23 cellular contexts compared by ENCODE assay signal in the genomic region with DNA sequence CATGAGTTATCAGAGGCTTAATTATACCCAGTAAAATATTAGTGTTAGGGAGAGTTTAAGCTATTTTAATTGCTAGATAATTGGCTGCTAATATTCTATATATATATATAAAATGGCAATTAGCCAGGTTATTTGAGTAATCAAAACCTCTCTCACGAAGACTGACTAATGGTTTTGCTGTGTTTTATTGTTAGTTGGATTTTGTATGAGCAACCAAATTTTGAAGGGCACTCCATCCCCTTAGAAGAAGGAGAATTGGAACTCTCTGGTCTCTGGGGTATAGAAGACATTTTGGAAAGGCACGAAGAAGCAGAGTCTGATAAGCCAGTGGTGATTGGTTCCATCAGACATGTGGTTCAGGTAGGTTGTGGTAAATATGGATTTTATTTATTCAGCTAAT.
DNase-seq lines count a peak whose midpoint lies in the region; ATAC-seq, FAIRE-seq and TF ChIP-seq lines count a peak whose summit lies in the region.
"Had no signal": no experiment of that assay in that cellular context is flagged by ENCODE, and none has a peak within 500 bp of the region (broad histone marks: within the 10 kb centered on the region; RNA-seq: fewer than 3 reads in every experiment).

No MANE protein-coding gene starts in this region.

- H3K9me3 Mint-ChIP-seq in T-helper 1 cell treated with Interleukin-12 subunit alpha and Interleukin-12 subunit beta and Interleukin-4 antibody, amounts not matched to agents 30 μg/mL and 1 μg/mL, for 36 hours = no peaks in the 10 kb centered on the region
- H3K9me3 Mint-ChIP-seq: naive thymus-derived CD8-positive, alpha-beta T cell; T-cell; type B pancreatic cell had no signal

- in situ Hi-C loops in Panc1 (cut with HindIII; ENCODE audit: low pct_unique_long_range_greater_than_20kb, low sequenced_read_pairs) = no loop called here

- H3K4me3 Mint-ChIP-seq in T-helper 1 cell treated with Interleukin-12 subunit alpha and Interleukin-12 subunit beta and Interleukin-4 antibody, amounts not matched to agents 30 μg/mL and 1 μg/mL, for 36 hours = no peak overlapping the region
- H3K4me3 Mint-ChIP-seq: T-cell, type B pancreatic cell had no signal

- H3K4me2 ChIP-seq in osteoblast (ENCODE audit: insufficient read depth, low read length) = no peak overlapping the region

- no peak for DNase-seq in T-helper 1 cell
- no peak for DNase-seq in Panc1 (ENCODE audit: low read depth, low spot score)
- DNase-seq in bronchial epithelial cell (ENCODE audit: low read depth) = peak; percentile 82
- no peak for DNase-seq in osteoblast (ENCODE audit: insufficient read length, low spot score, missing footprints)
- no peak for DNase-seq in kidney glomerular epithelial cell (lab: John Stamatoyannopoulos, UW)
- DNase-seq in middle frontal gyrus (ENCODE audit: extremely low spot score, low spot score) = no peak
- no peak for DNase-seq in NCI-H446 (lab: John Stamatoyannopoulos, UW)
- DNase-seq: amygdala; effector CD8-positive, alpha-beta T cell; islet precursor cell; KG1; naive thymus-derived CD8-positive, alpha-beta T cell; NCI-H2029; NK-92 treated with Interleukin-12 subunit alpha and Interleukin-12 subunit beta, amount 100 ng/mL, for 24 hours; posterior cingulate gyrus; RPMI8226; sigmoid colon; stomach; T-cell had no signal

- TF ChIP-seq CTCF in Panc1 (IDR thresholded peaks at IDR 0.05) (no peak), bronchial epithelial cell (IDR thresholded peaks at IDR 0.05; ENCODE audit: insufficient read depth, low read length, severe bottlenecking) (no peak), osteoblast (IDR thresholded peaks at IDR 0.05; ENCODE audit: extremely low read depth, low read depth, low read length) (no peak)

- CTCF ChIA-PET in Panc1 (lab: Charles Lee) = interaction anchor here (0.6 kb wide), 2 partner anchors 195 to 266 kb away, joined by 3 to 7 read pairs; no protein-coding TSS in a partner anchor

- no peaks in the 10 kb centered on the region for H3K79me2 ChIP-seq in osteoblast (ENCODE audit: insufficient read depth, low read length)

- H3K36me3 ChIP-seq in Panc1 (ENCODE audit: control insufficient read depth, insufficient read depth, low read length) = peaks cover 22% of the 10 kb centered on the region
- peaks cover 14% of the 10 kb centered on the region for H3K36me3 ChIP-seq in bronchial epithelial cell (ENCODE audit: control insufficient read depth, insufficient read depth, low read length)
- no peaks in the 10 kb centered on the region for H3K36me3 ChIP-seq in osteoblast (ENCODE audit: insufficient read depth, low read length)
- H3K36me3 ChIP-seq: BLaER1, sigmoid colon had no signal

- peak overlapping the region; percentile 74; the same call in 1 of the 2 replicates for H3K27ac ChIP-seq in Panc1 (ENCODE audit: low read length)
- peak overlapping the region; percentile 47 for H3K27ac ChIP-seq in osteoblast (ENCODE audit: low read depth, low read length)
- H3K27ac ChIP-seq: BLaER1, sigmoid colon, stomach had no signal

- intact Hi-C loops in Panc1 (cut with micrococcal nuclease; ENCODE audit: unreplicated experiment) = no loop called here

- H3K36me3 Mint-ChIP-seq in T-helper 1 cell treated with Interleukin-12 subunit alpha and Interleukin-12 subunit beta and Interleukin-4 antibody, amounts not matched to agents 30 μg/mL and 1 μg/mL, for 36 hours (ENCODE audit: low read depth) = peaks cover 36% of the 10 kb centered on the region
- H3K36me3 Mint-ChIP-seq: type B pancreatic cell had no signal

- H3K4me1 Mint-ChIP-seq in T-helper 1 cell treated with Interleukin-12 subunit alpha and Interleukin-12 subunit beta and Interleukin-4 antibody, amounts not matched to agents 30 μg/mL and 1 μg/mL, for 36 hours (ENCODE audit: low read depth) = peaks cover 35% of the 10 kb centered on the region

- no peaks in the 10 kb centered on the region for H3K27me3 Mint-ChIP-seq in T-helper 1 cell treated with Interleukin-12 subunit alpha and Interleukin-12 subunit beta and Interleukin-4 antibody, amounts not matched to agents 30 μg/mL and 1 μg/mL, for 36 hours (ENCODE audit: low read depth)
- H3K27me3 Mint-ChIP-seq: naive thymus-derived CD8-positive, alpha-beta T cell; T-cell; type B pancreatic cell had no signal

- no peaks in the 10 kb centered on the region for H4K20me1 ChIP-seq in osteoblast (ENCODE audit: insufficient read depth, low read length)
- H4K20me1 ChIP-seq: BLaER1 had no signal

- ATAC-seq in Panc1 = no peak
- ATAC-seq: naive thymus-derived CD8-positive, alpha-beta T cell; T-cell had no signal

- no peak overlapping the region for H2AFZ ChIP-seq in osteoblast (ENCODE audit: low read length)

- no peak for FAIRE-seq in bronchial epithelial cell (lab: Jason Lieb, UNC)
- FAIRE-seq: G401.6 had no signal

- peaks cover 42% of the 10 kb centered on the region for H3K4me1 ChIP-seq in Panc1 (ENCODE audit: control insufficient read depth, insufficient read depth, low read length)
- H3K4me1 ChIP-seq in osteoblast (ENCODE audit: insufficient read depth, low read length) = peaks cover 28% of the 10 kb centered on the region

- POLR2A ChIA-PET in Panc1 (lab: Charles Lee) = no interaction called here

- no peak overlapping the region for H3K4me3 ChIP-seq in Panc1 (ENCODE audit: low read depth in 2 of 2, low read length in 2 of 2)
- H3K4me3 ChIP-seq in bronchial epithelial cell (ENCODE audit: low read depth, low read length) = no peak overlapping the region
- H3K4me3 ChIP-seq in osteoblast (ENCODE audit: insufficient read depth, low read length) = no peak overlapping the region
- H3K4me3 ChIP-seq: BLaER1, sigmoid colon, stomach had no signal

- BruUV-seq in Panc1 (replicated peaks; lab: Mats Ljungman, UMichigan) = no TSS peak

- H3K27ac Mint-ChIP-seq in T-helper 1 cell treated with Interleukin-12 subunit alpha and Interleukin-12 subunit beta and Interleukin-4 antibody, amounts not matched to agents 30 μg/mL and 1 μg/mL, for 36 hours = peak overlapping the region; percentile 31
- H3K27ac Mint-ChIP-seq: type B pancreatic cell had no signal

- H3K27me3 ChIP-seq in Panc1 (ENCODE audit: control insufficient read depth, insufficient read depth, low read length) = no peaks in the 10 kb centered on the region
- no peaks in the 10 kb centered on the region for H3K27me3 ChIP-seq in bronchial epithelial cell (ENCODE audit: control insufficient read depth, insufficient read depth, low read length)
- H3K27me3 ChIP-seq in osteoblast (ENCODE audit: insufficient read depth, low read length) = no peaks in the 10 kb centered on the region
- H3K27me3 ChIP-seq: BLaER1, sigmoid colon, stomach had no signal

- H3K9me3 ChIP-seq in Panc1 (ENCODE audit: control insufficient read depth, insufficient read depth, low read depth, low read length) (no peaks in the 10 kb centered on the region), osteoblast (ENCODE audit: low read depth, low read length) (no peaks in the 10 kb centered on the region)
- H3K9me3 ChIP-seq: BLaER1, sigmoid colon, stomach had no signal
